In the genomic region with DNA sequence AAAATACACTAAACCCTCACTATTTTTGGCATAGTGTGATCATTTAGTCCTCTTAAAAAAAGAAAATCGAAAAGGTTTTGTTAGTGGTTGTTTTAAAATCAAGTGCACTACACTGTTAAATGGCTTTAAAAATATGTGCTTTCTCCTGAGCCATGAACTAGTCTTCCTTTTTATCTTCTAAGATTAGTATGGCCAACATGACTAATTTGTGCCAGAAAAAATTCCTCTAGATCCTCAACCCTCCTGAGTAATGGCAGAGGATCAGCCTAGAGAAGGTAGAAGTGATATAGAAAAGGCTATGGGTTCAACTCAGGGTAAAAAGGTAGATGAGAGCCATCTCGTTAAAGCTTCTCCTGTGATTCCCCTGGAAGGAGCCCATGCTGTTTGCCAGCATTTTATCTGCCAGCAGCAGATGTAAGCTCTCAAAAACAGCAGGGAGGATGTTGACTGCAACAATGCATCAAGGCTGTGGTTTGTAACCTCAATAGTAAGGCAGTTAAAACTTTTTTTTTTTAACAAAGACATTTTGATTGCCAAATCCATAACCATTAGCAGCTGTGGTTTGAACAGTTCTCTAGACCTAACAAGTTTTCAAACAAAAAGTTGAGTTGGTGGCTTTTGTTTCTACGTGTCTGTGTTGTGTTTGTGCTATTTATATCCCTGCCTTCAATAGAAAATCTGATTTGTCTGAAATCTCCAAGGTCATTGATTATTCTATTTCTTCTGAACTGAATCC, we compare ENCODE assay signal across 1 cellular context.
TF ChIP-seq lines count a peak whose summit lies in the region.

No MANE protein-coding gene starts in this region.

TF ChIP-seq in HepG2, 621 proteins besides CTCF, POLR2A, EP300 and RAD21:
- TF ChIP-seq TAF15 (IDR thresholded peaks at IDR 0.05; ENCODE audit: low read depth, low read length, poor library complexity, severe bottlenecking): no peak
- TF ChIP-seq ZNF83 (CRISPR knock-in tag; IDR thresholded peaks at IDR 0.05; ENCODE audit: borderline replicate concordance): no peak
- no peak for TF ChIP-seq TEF (CRISPR knock-in tag; IDR thresholded peaks at IDR 0.05)
- TF ChIP-seq XBP1 (CRISPR knock-in tag; IDR thresholded peaks at IDR 0.05): no peak
- no peak for TF ChIP-seq RARG (CRISPR knock-in tag; IDR thresholded peaks at IDR 0.05; ENCODE audit: low read depth)
- TF ChIP-seq ZNF589 (CRISPR knock-in tag; conservative IDR thresholded peaks at IDR 0.05): no peak
- TF ChIP-seq ZNF629 (CRISPR knock-in tag; conservative IDR thresholded peaks at IDR 0.05): no peak
- no peak for TF ChIP-seq NR3C1 (CRISPR knock-in tag; IDR thresholded peaks at IDR 0.05)
- TF ChIP-seq SMC3 (IDR thresholded peaks at IDR 0.05; ENCODE audit: low read length): no peak
- TF ChIP-seq ZNF18 (CRISPR knock-in tag; IDR thresholded peaks at IDR 0.05; ENCODE audit: insufficient replicate concordance): no peak
- TF ChIP-seq, protein P1, sequence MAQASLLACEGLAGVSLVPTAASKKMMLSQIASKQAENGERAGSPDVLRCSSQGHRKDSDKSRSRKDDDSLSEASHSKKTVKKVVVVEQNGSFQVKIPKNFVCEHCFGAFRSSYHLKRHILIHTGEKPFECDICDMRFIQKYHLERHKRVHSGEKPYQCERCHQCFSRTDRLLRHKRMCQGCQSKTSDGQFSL (CRISPR knock-in tag; IDR thresholded peaks at IDR 0.05): no peak
